19 cellular contexts compared by ENCODE assay signal in genomic region chr2:69716555-69717120, GRCh38. TPM values are rescaled to one million over a fixed set of nuclear protein-coding genes. Genes with fewer than 3 reads are reported as not detected.
DNase-seq lines count a peak whose midpoint lies in the region; ATAC-seq, FAIRE-seq and TF ChIP-seq lines count a peak whose summit lies in the region.
"Had no signal": no experiment of that assay in that cellular context is flagged by ENCODE, and none has a peak within 500 bp of the region (broad histone marks: within the 10 kb centered on the region; RNA-seq: fewer than 3 reads in every experiment).

No MANE protein-coding gene starts in this region.

- H3K36me3 Mint-ChIP-seq in HFFc6 (ENCODE audit: low read depth) = no peaks in the 10 kb centered on the region

- no peak for FAIRE-seq in A549 (lab: Jason Lieb, UNC)

- H3K4me3 ChIP-seq in A549 (no peak overlapping the region), astrocyte of the cerebellum (ENCODE audit: low read depth, low read length) (no peak overlapping the region), foreskin fibroblast (ENCODE audit: low read depth in 1 of 2, low read length in 2 of 2) (no peak overlapping the region), transverse colon (no peak overlapping the region)
- H3K4me3 ChIP-seq: adrenal gland, vagina had no signal

- intact Hi-C loops in transverse colon (cut with DNase I; ENCODE audit: low total_unique reads) = loop anchor here (5.0 kb wide), 1 partner anchor 154 kb away; no protein-coding TSS in a partner anchor

- H3K27ac Mint-ChIP-seq in HFFc6 = peak overlapping the region; percentile 10; the same call in 1 of the 2 replicates
- H3K27ac Mint-ChIP-seq: activated T-helper 1 cell treated with anti-CD3 and anti-CD28 coated beads, Interleukin-12 subunit alpha, Interleukin-12 subunit beta, Interleukin-2, Interleukin-4 antibody, amounts not matched to agents 30 ng/mL and 10 ng/mL and 1 ng/mL, durations not matched to agents 14 hours and 24 hours and 36 hours had no signal

- H3K27ac ChIP-seq in A549 (peak overlapping the region; percentile 36 to 77; a peak in 5 of 6 replicates), transverse colon (no peak overlapping the region)
- H3K27ac ChIP-seq: adrenal gland, HL-60, vagina had no signal

- H3K4me3 Mint-ChIP-seq in HFFc6 = no peak overlapping the region
- H3K4me3 Mint-ChIP-seq: activated T-helper 1 cell treated with anti-CD3 and anti-CD28 coated beads, Interleukin-12 subunit alpha, Interleukin-12 subunit beta, Interleukin-2, Interleukin-4 antibody, amounts not matched to agents 30 ng/mL and 10 ng/mL and 1 ng/mL, durations not matched to agents 14 hours and 24 hours and 36 hours had no signal

- peak overlapping the region; percentile 44 for H3K4me2 ChIP-seq in A549

- POLR2A ChIA-PET in A549 (lab: Yijun Ruan, JAX) = no interaction called here

- H3K9me3 Mint-ChIP-seq in HFFc6 = no peaks in the 10 kb centered on the region
- H3K9me3 Mint-ChIP-seq: activated T-helper 1 cell treated with anti-CD3 and anti-CD28 coated beads, Interleukin-12 subunit alpha, Interleukin-12 subunit beta, Interleukin-2, Interleukin-4 antibody, amounts not matched to agents 30 ng/mL and 10 ng/mL and 1 ng/mL, durations not matched to agents 14 hours and 24 hours and 36 hours had no signal

- H3K4me1 ChIP-seq in A549 (peaks cover 35% of the 10 kb centered on the region), transverse colon (peaks cover 0 to 5% (median 2%) of the 10 kb centered on the region in 4 donors)
- H3K4me1 ChIP-seq: adrenal gland, vagina had no signal

- DNase-seq in A549 (ENCODE audit: low read depth in 1 of 2, low spot score in 1 of 2) (peak in 1 of 2 experiments; percentile 49), HFFc6 (peak; percentile 36), astrocyte of the cerebellum (ENCODE audit: low read depth) (peak; percentile 31), foreskin fibroblast (peak; percentile 35 to 64), NCI-H1092 treated with DMSO at 0.1 percent for 48 hours (lab: John Stamatoyannopoulos, UW) (no peak), transverse colon (no peak), NCI-H524 (lab: John Stamatoyannopoulos, UW) (no peak)
- DNase-seq: adrenal gland; AML-193; DMS 273 treated with DMSO at 0.1 percent for 48 hours; islet precursor cell; NK-92 treated with Interleukin-12 subunit alpha and Interleukin-12 subunit beta, amount 100 ng/mL, for 24 hours; Right ventricle myocardium superior; stimulated activated naive CD4-positive, alpha-beta T cell treated with Interleukin-2 at 50 U/mL for 16 hours had no signal

- no peaks in the 10 kb centered on the region for H3K9me3 ChIP-seq in A549
- no peaks in the 10 kb centered on the region for H3K9me3 ChIP-seq in transverse colon
- H3K9me3 ChIP-seq: adrenal gland, vagina had no signal

- peaks cover 22% of the 10 kb centered on the region for H3K4me1 Mint-ChIP-seq in HFFc6 (ENCODE audit: low read depth)

- no peaks in the 10 kb centered on the region for H3K27me3 ChIP-seq in transverse colon
- H3K27me3 ChIP-seq: adrenal gland, vagina had no signal

- TF ChIP-seq CTCF in A549 (IDR thresholded peaks at IDR 0.05) (0 out of 3 replicates have a peak, but pooled peaks have one; percentile 7), HFFc6 (IDR thresholded peaks at IDR 0.05) (peak; percentile 36), astrocyte of the cerebellum (IDR thresholded peaks at IDR 0.05; ENCODE audit: low read depth, low read length, missing control alignments) (peak; percentile 16), foreskin fibroblast (IDR thresholded peaks at IDR 0.05; ENCODE audit: low read depth, low read length) (no peak), transverse colon (IDR thresholded peaks at IDR 0.05) (no peak)

- no peak for TF ChIP-seq POLR2A in A549 (IDR thresholded peaks at IDR 0.05; ENCODE audit: low read length)
- TF ChIP-seq POLR2A in transverse colon (IDR thresholded peaks at IDR 0.05) = no peak

- in situ Hi-C loops in astrocyte of the cerebellum (cut with HindIII; ENCODE audit: low sequenced_read_pairs) = no loop called here
- in situ Hi-C loops in transverse colon (cut with MboI; ENCODE audit: low pct_ligation_motif_present in 1 of 4, low pct_unique_long_range_greater_than_20kb in 1 of 4, low sequenced_read_pairs in 3 of 4) = loop anchor here in 3 of 4 donors (10.0 to 25.0 kb wide), 2 partner anchors 152 to 154 kb away; no protein-coding TSS in a partner anchor

- H3K27me3 Mint-ChIP-seq in HFFc6 (ENCODE audit: insufficient read depth) = no peaks in the 10 kb centered on the region

- WGBS in A549 (ENCODE audit: missing lambda C conversion rate) = 53% methylated on average over 13 of the region's 13 CpGs
- 79 to 86% methylated on average over 4 to 13 of the region's 13 CpGs for WGBS in transverse colon (ENCODE audit: low coverage in 1 of 2), 2 donors

- peak; percentile 62 to 65; a peak in 4 of 6 replicates for ATAC-seq in A549
- no peak for ATAC-seq in GM21737 (IDR thresholded peaks at IDR 0.05; ENCODE audit: unreplicated experiment)
- ATAC-seq: HCT116 had no signal

- peak in 1 of 2 experiments; percentile 19; a peak in 1 of 5 replicates for TF ChIP-seq RAD21 in A549 (conservative IDR thresholded peaks at IDR 0.05 in 1 of 2, IDR thresholded peaks at IDR 0.05 in 1 of 2)

- TF ChIP-seq EP300 in A549 (IDR thresholded peaks at IDR 0.05) (no peak), transverse colon (IDR thresholded peaks at IDR 0.05; ENCODE audit: low read depth) (no peak)

- H3K36me3 ChIP-seq in transverse colon = no peaks in the 10 kb centered on the region
- H3K36me3 ChIP-seq: adrenal gland, vagina had no signal

- CTCF ChIA-PET in A549 (lab: Yijun Ruan, JAX) = interaction anchor here (0.6 to 6.0 kb wide), 26 partner anchors 8 to 773 kb away, joined by 3 to 66 read pairs (median 4); partner anchors contain the start of genes AAK1, ANXA4 and NFU1

TF ChIP-seq in A549, 52 proteins besides CTCF, POLR2A, EP300 and RAD21 (continues in another document):
- no peak for TF ChIP-seq RNF2 (IDR thresholded peaks at IDR 0.05; ENCODE audit: borderline replicate concordance, low read depth)
- TF ChIP-seq NFE2L2 (conservative IDR thresholded peaks at IDR 0.05; ENCODE audit: low read length) = peak; percentile 23; the same call in 1 of the 2 replicates
- TF ChIP-seq SMC3 (IDR thresholded peaks at IDR 0.05) = peak; percentile 18; the same call in 1 of the 3 replicates
- TF ChIP-seq REST (IDR thresholded peaks at IDR 0.05) = no peak
- TF ChIP-seq FOXS1 (CRISPR knock-in tag; IDR thresholded peaks at IDR 0.05) = no peak
- TF ChIP-seq MAFK (IDR thresholded peaks at IDR 0.05; ENCODE audit: partially characterized antibody) = peak; percentile 82
- TF ChIP-seq CBX2 (IDR thresholded peaks at IDR 0.05; ENCODE audit: borderline replicate concordance, low read depth) = no peak
- TF ChIP-seq FOSL2 (IDR thresholded peaks at IDR 0.05) = 0 out of 2 replicates have a peak, but pooled peaks have one; percentile 10
- peak; percentile 69 for TF ChIP-seq FOSL2 (CRISPR knock-in tag; IDR thresholded peaks at IDR 0.05)
- TF ChIP-seq, protein P1, sequence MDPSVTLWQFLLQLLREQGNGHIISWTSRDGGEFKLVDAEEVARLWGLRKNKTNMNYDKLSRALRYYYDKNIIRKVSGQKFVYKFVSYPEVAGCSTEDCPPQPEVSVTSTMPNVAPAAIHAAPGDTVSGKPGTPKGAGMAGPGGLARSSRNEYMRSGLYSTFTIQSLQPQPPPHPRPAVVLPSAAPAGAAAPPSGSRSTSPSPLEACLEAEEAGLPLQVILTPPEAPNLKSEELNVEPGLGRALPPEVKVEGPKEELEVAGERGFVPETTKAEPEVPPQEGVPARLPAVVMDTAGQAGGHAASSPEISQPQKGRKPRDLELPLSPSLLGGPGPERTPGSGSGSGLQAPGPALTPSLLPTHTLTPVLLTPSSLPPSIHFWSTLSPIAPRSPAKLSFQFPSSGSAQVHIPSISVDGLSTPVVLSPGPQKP (IDR thresholded peaks at IDR 0.05; ENCODE audit: low read depth, low read length) = no peak
- no peak for TF ChIP-seq EHF (CRISPR knock-in tag; IDR thresholded peaks at IDR 0.05)
- TF ChIP-seq, protein P2, sequence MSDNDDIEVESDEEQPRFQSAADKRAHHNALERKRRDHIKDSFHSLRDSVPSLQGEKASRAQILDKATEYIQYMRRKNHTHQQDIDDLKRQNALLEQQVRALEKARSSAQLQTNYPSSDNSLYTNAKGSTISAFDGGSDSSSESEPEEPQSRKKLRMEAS (IDR thresholded peaks at IDR 0.05) = peak; percentile 41; the same call in 1 of the 2 replicates
- TF ChIP-seq TP53 (CRISPR knock-in tag; IDR thresholded peaks at IDR 0.05) = no peak

RNA-seq across cellular contexts. Expression of gene ANXA4, which starts 25.3 kb away (rescaled TPM):
- 341 and 360 TPM in 2 replicates for polyA plus RNA-seq in A549 (2011; rRNA removed)
- 322 and 418 TPM in 2 replicates for polyA plus RNA-seq in A549 (2012; cell fraction: cytosol; rRNA removed)
- polyA plus RNA-seq in A549 (2012; cell fraction: nucleus; rRNA removed) = 154 and 191 TPM in 2 replicates
- 514 to 554 TPM (median 521 TPM) in 3 replicates for polyA plus RNA-seq in A549 (2017; fragmentation: RNase III; extraction: RNeasy Plus Mini Kit Qiagen cat#74134 plus additional on column Dnase treatment)
- polyA minus RNA-seq in A549 (2011; rRNA and poly(A)+ RNA removed) = 342 and 464 TPM in 2 replicates
- 100 to 1,000 TPM in 1 of 6 experiments, 10 to 100 TPM in 5; 92.8 to 112 (median 96.1) TPM for total RNA-seq in HFFc6 (2021; fragmentation: NEBNext Ultra II Directional; extraction: Animal tissue kit (Norgen Biotek cat#: 25700))
- 100 to 1,000 TPM in 2 of 4 donors, 10 to 100 TPM in 2; 33.3 to 125 (median 99.4) TPM for total RNA-seq in transverse colon

Comparison
In these comparisons a context has a peak if more than half of its experiments do, and no peak if none do; other contexts are left out.
1. DNase-seq: peak in HFFc6 (single experiment), astrocyte of the cerebellum (single experiment) and foreskin fibroblast (2 of 2); none in NCI-H1092 treated with DMSO at 0.1 percent for 48 hours (single experiment), transverse colon (single experiment) and NCI-H524 (0 of 2).
2. H3K27ac ChIP-seq: peak in A549 (2 of 2); none in transverse colon (0 of 4).
3. CTCF ChIP-seq: peak in A549 (single experiment), HFFc6 (single experiment) and astrocyte of the cerebellum (single experiment); none in foreskin fibroblast (single experiment) and transverse colon (0 of 5).